ENCODE assay signal across 8 cellular contexts in the genomic region with DNA sequence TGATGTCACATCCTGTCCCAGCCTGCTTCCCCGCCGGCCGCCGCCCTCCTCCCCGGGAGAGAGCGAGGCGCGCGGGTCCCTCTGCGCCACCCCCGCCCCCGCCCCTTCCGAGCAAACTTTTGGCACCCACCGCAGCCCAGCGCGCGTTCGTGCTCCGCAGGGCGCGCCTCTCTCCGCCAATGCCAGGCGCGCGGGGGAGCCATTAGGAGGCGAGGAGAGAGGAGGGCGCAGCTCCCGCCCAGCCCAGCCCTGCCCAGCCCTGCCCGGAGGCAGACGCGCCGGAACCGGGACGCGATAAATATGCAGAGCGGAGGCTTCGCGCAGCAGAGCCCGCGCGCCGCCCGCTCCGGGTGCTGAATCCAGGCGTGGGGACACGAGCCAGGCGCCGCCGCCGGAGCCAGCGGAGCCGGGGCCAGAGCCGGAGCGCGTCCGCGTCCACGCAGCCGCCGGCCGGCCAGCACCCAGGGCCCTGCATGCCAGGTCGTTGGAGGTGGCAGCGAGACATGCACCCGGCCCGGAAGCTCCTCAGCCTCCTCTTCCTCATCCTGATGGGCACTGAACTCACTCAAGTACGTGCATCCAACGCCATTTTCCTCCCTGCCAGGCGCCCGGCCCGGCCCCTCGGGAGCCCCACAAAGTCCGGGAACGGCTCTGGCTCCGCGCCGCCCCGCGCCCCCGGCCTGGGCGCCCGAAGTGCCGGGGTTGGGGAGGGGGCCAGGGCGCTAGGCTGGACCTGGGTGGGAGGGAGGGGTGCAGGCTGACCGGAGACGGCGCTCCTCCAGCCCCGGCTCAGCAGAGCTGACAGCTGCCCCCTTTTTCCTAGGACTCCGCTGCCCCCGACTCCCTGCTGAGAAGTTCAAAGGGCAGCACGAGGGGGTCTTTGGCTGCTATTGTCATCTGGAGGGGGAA. TPM values are rescaled to one million over a fixed set of nuclear protein-coding genes. Genes with fewer than 3 reads are reported as not detected.
DNase-seq lines count a peak whose midpoint lies in the region; ATAC-seq, FAIRE-seq and TF ChIP-seq lines count a peak whose summit lies in the region.

No MANE protein-coding gene starts in this region.

- intact Hi-C loops in kidney (cut with DNase I) (no loop called here), PC-3 (cut with micrococcal nuclease) (no loop called here)
- intact Hi-C loops in naive thymus-derived CD4-positive, alpha-beta T cell (cut with micrococcal nuclease): no loop called here

- TF ChIP-seq CTCF in brain (conservative IDR thresholded peaks at IDR 0.05): no peak
- TF ChIP-seq CTCF in kidney (IDR thresholded peaks at IDR 0.05; ENCODE audit: borderline replicate concordance, extremely low read depth, insufficient read depth): no peak
- TF ChIP-seq CTCF in PC-3 (conservative IDR thresholded peaks at IDR 0.05; ENCODE audit: low read depth, low read length): no peak

- peak overlapping the region; percentile 85 to 95 (median 87) for H3K4me3 Mint-ChIP-seq in brain
- peak overlapping the region in 1 of 10 donors; percentile 41 for H3K4me3 Mint-ChIP-seq in naive thymus-derived CD4-positive, alpha-beta T cell

- peaks cover 0 to 11% (median 0%) of the 10 kb centered on the region in 5 experiments for H3K9me3 Mint-ChIP-seq in brain
- peaks cover 0 to 2% (median 0%) of the 10 kb centered on the region in 11 donors for H3K9me3 Mint-ChIP-seq in naive thymus-derived CD4-positive, alpha-beta T cell

- H3K27me3 ChIP-seq in HUES6 (ENCODE audit: control insufficient read depth, insufficient read depth, low read length): peaks cover 40% of the 10 kb centered on the region
- peaks cover 0 to 20% (median 11%) of the 10 kb centered on the region in 5 donors for H3K27me3 ChIP-seq in subcutaneous abdominal adipose tissue (ENCODE audit: control insufficient read depth in 5 of 5, insufficient read depth in 4 of 5, low read length in 5 of 5)
- H3K27me3 ChIP-seq in PC-3 (ENCODE audit: low read length): no peaks in the 10 kb centered on the region
- H3K27me3 ChIP-seq in naive thymus-derived CD4-positive, alpha-beta T cell (ENCODE audit: control insufficient read depth in 2 of 2, insufficient read depth in 2 of 2, low read length in 2 of 2): no peaks in the 10 kb centered on the region

- no TSS peak for BruUV-seq in PC-3 (replicated peaks; lab: Mats Ljungman, UMichigan)

- DNase-seq in kidney (peak; percentile 86), SHP77 treated with DMSO at 0.1 percent for 48 hours (lab: John Stamatoyannopoulos, UW) (no peak), PC-3 (no peak)
- DNase-seq in naive thymus-derived CD4-positive, alpha-beta T cell: no peak

- H3K27ac ChIP-seq in HUES6 (ENCODE audit: low read depth, low read length) (no peak overlapping the region), kidney (ENCODE audit: low read depth in 2 of 2, low read length in 2 of 2) (no peak overlapping the region), subcutaneous abdominal adipose tissue (ENCODE audit: low read depth, low read length) (no peak overlapping the region), PC-3 (ENCODE audit: low read length) (no peak overlapping the region)
- H3K27ac ChIP-seq in naive thymus-derived CD4-positive, alpha-beta T cell (ENCODE audit: low read depth, low read length): no peak overlapping the region

- H3K4me1 Mint-ChIP-seq in brain: peaks cover 55% of the 10 kb centered on the region
- H3K4me1 Mint-ChIP-seq in naive thymus-derived CD4-positive, alpha-beta T cell: peaks cover 0 to 3% (median 0%) of the 10 kb centered on the region in 7 donors

- H3K36me3 Mint-ChIP-seq in brain: peaks cover 4% of the 10 kb centered on the region
- no peaks in the 10 kb centered on the region for H3K36me3 Mint-ChIP-seq in naive thymus-derived CD4-positive, alpha-beta T cell

- no peaks in the 10 kb centered on the region for H3K9me2 ChIP-seq in PC-3 (replicated peaks; ENCODE audit: low read length)

- H3K4me2 ChIP-seq in PC-3 (ENCODE audit: low read length): no peak overlapping the region

- CTCF ChIA-PET in PC-3 (lab: Charles Lee): no interaction called here
- CTCF ChIA-PET in naive thymus-derived CD4-positive, alpha-beta T cell (lab: Charles Lee): no interaction called here

- no peaks in the 10 kb centered on the region for H4K20me1 ChIP-seq in PC-3 (ENCODE audit: low read length)

- H3K4me3 ChIP-seq in HUES6 (ENCODE audit: low read depth, low read length) (peak overlapping the region; percentile 72), kidney (ENCODE audit: low read length in 2 of 2) (no peak overlapping the region), subcutaneous abdominal adipose tissue (ENCODE audit: low read depth in 1 of 5, low read length in 5 of 5) (peak overlapping the region; percentile 40 to 71 (median 67)), PC-3 (ENCODE audit: low read length) (no peak overlapping the region)
- no peak overlapping the region for H3K4me3 ChIP-seq in naive thymus-derived CD4-positive, alpha-beta T cell (ENCODE audit: low read length)

- no peaks in the 10 kb centered on the region for H3K79me2 ChIP-seq in PC-3 (ENCODE audit: low read length)

- H3K27ac Mint-ChIP-seq in brain: peak overlapping the region in 2 of 5 experiments; percentile 88 to 90
- H3K27ac Mint-ChIP-seq in naive thymus-derived CD4-positive, alpha-beta T cell: no peak overlapping the region

- no peak overlapping the region for H3K9ac ChIP-seq in HUES6 (ENCODE audit: low read length)
- H3K9ac ChIP-seq in kidney (ENCODE audit: low read length in 2 of 2): no peak overlapping the region
- H3K9ac ChIP-seq in subcutaneous abdominal adipose tissue (ENCODE audit: low read length in 5 of 5): no peak overlapping the region
- H3K9ac ChIP-seq in PC-3 (ENCODE audit: low read length): no peak overlapping the region

- peaks cover 7% of the 10 kb centered on the region; the same call in 1 of the 2 replicates for H3K4me1 ChIP-seq in HUES6 (ENCODE audit: control insufficient read depth, insufficient read depth, low read length)
- H3K4me1 ChIP-seq in kidney (ENCODE audit: control insufficient read depth in 1 of 2, insufficient read depth in 1 of 2, low read depth in 1 of 2, low read length in 2 of 2): peaks cover 0 to 2% of the 10 kb centered on the region in 2 donors
- peaks cover 0 to 22% (median 16%) of the 10 kb centered on the region in 5 donors for H3K4me1 ChIP-seq in subcutaneous abdominal adipose tissue (ENCODE audit: control insufficient read depth in 5 of 5, insufficient read depth in 5 of 5, low read length in 5 of 5)
- no peaks in the 10 kb centered on the region for H3K4me1 ChIP-seq in PC-3 (ENCODE audit: insufficient read depth, low read length)
- no peaks in the 10 kb centered on the region for H3K4me1 ChIP-seq in naive thymus-derived CD4-positive, alpha-beta T cell (ENCODE audit: control insufficient read depth in 2 of 2, insufficient read depth in 2 of 2, low read length in 2 of 2)

- peaks cover 9% of the 10 kb centered on the region for H3K27me3 Mint-ChIP-seq in brain
- peaks cover 20 to 59% (median 34%) of the 10 kb centered on the region in 5 donors for H3K27me3 Mint-ChIP-seq in naive thymus-derived CD4-positive, alpha-beta T cell

- ATAC-seq in PC-3 (no peak), HG03097 (IDR thresholded peaks at IDR 0.05; ENCODE audit: low FRiP score, unreplicated experiment) (no peak)
- ATAC-seq in naive thymus-derived CD4-positive, alpha-beta T cell: no peak

- H3K36me3 ChIP-seq in HUES6 (ENCODE audit: control insufficient read depth, insufficient read depth, low read length) (no peaks in the 10 kb centered on the region), kidney (ENCODE audit: control insufficient read depth in 1 of 2, insufficient read depth in 2 of 2, low read length in 2 of 2) (no peaks in the 10 kb centered on the region), subcutaneous abdominal adipose tissue (ENCODE audit: control insufficient read depth in 5 of 5, insufficient read depth in 5 of 5, low read length in 5 of 5) (no peaks in the 10 kb centered on the region), PC-3 (ENCODE audit: low read depth, low read length) (no peaks in the 10 kb centered on the region)
- no peaks in the 10 kb centered on the region for H3K36me3 ChIP-seq in naive thymus-derived CD4-positive, alpha-beta T cell (ENCODE audit: control insufficient read depth in 2 of 3, insufficient read depth in 3 of 3, low read length in 3 of 3)

- H3F3A ChIP-seq in PC-3 (ENCODE audit: low read length, unreplicated experiment): no peaks in the 10 kb centered on the region

- H2AFZ ChIP-seq in PC-3 (ENCODE audit: low read length): no peak overlapping the region

- no peak for FAIRE-seq in kidney (lab: Jason Lieb, UNC)

- POLR2A ChIA-PET in PC-3 (lab: Charles Lee; ENCODE audit: unreplicated experiment): no interaction called here
- POLR2A ChIA-PET in naive thymus-derived CD4-positive, alpha-beta T cell (lab: Charles Lee): no interaction called here

- H3K9me3 ChIP-seq in HUES6 (ENCODE audit: control insufficient read depth, insufficient read depth, low read depth, low read length) (no peaks in the 10 kb centered on the region), kidney (ENCODE audit: control insufficient read depth in 1 of 2, low read length in 2 of 2) (no peaks in the 10 kb centered on the region), subcutaneous abdominal adipose tissue (ENCODE audit: control insufficient read depth in 5 of 5, low read length in 5 of 5) (no peaks in the 10 kb centered on the region), PC-3 (ENCODE audit: low read length) (no peaks in the 10 kb centered on the region)
- H3K9me3 ChIP-seq in naive thymus-derived CD4-positive, alpha-beta T cell (ENCODE audit: control insufficient read depth in 2 of 3, low read length in 3 of 3): no peaks in the 10 kb centered on the region

RNA-seq across cellular contexts. Expression of a gene that starts 12.0 kb away (rescaled TPM):
- polyA plus RNA-seq in brain (ENCODE audit: insufficient read depth, low read depth, low replicate concordance): 202 TPM
- total RNA-seq in kidney: 33.7 TPM
- polyA plus RNA-seq in kidney (ENCODE audit: insufficient read depth, low read depth, low replicate concordance): 2.9 TPM
- 0.44 TPM in 1 of 2 replicates, not detected in the other for total RNA-seq in PC-3 (2014; rRNA removed)
- total RNA-seq in naive thymus-derived CD4-positive, alpha-beta T cell: 1 to 10 TPM in 2 of 5 experiments, under 1 TPM in 2, not detected in 1; 0.19 to 2.1 (median 0.87) TPM
- polyA plus RNA-seq in naive thymus-derived CD4-positive, alpha-beta T cell: not detected

Comparison
In these comparisons a context has a peak if more than half of its experiments do, and no peak if none do; other contexts are left out.
1. H3K4me3 ChIP-seq: peak in HUES6 (single experiment) and subcutaneous abdominal adipose tissue (5 of 5); none in kidney (0 of 2), PC-3 (single experiment) and naive thymus-derived CD4-positive, alpha-beta T cell (single experiment).
2. RNA of a gene that starts 12.0 kb away (total RNA-seq): 33.7 TPM in kidney (single experiment); 0.19 to 2.1 TPM in naive thymus-derived CD4-positive, alpha-beta T cell and 0.44 TPM in PC-3; every median in the first group is over 10 times any median in the second.